19 cellular contexts compared by ENCODE assay signal in the genomic region with DNA sequence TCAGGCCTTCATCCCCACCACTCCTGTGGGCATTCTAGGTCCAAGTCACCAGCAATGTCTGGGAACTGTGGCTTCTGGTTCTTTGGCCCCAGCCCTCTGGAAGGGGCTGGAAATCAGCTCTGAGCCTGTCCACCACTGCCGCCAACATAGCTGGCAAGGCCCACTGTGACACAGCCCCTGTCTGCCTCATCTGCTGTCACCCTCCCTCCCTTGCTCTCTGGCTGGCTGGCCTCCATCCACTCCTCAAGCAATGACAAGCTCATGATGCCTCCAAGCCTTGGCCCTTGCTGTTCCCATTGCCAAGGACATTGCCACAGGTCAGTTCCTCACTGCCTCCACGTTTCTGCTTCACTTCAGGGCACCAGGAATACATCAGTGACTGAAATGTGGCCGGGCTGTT.
DNase-seq lines count a peak whose midpoint lies in the region; ATAC-seq, FAIRE-seq and TF ChIP-seq lines count a peak whose summit lies in the region.
"Had no signal": no experiment of that assay in that cellular context is flagged by ENCODE, and none has a peak within 500 bp of the region (broad histone marks: within the 10 kb centered on the region; RNA-seq: fewer than 3 reads in every experiment).

No MANE protein-coding gene starts in this region.

- POLR2A ChIA-PET in WTC11 (lab: Charles Lee), result no interaction called here

- H3K9me3 ChIP-seq in kidney (ENCODE audit: control insufficient read depth in 1 of 2, low read length in 2 of 2), result no peaks in the 10 kb centered on the region

- no peak overlapping the region for H3K4me3 ChIP-seq in kidney (ENCODE audit: low read length in 2 of 2)
- H3K4me3 ChIP-seq: GM23338 had no signal

- no peak overlapping the region for H3K27ac ChIP-seq in kidney (ENCODE audit: low read depth in 2 of 2, low read length in 2 of 2)
- H3K27ac ChIP-seq: 22Rv1 had no signal

- no peak for TF ChIP-seq POLR2A in GM12891 (IDR thresholded peaks at IDR 0.05; ENCODE audit: low read depth, low read length)

- H3K27ac Mint-ChIP-seq in WTC11, result 0 out of 2 replicates have a peak overlapping the region, but pooled peaks have one; percentile 64
- H3K27ac Mint-ChIP-seq: CD8-positive, alpha-beta T cell; GM23338; H9; IgD-negative memory B cell had no signal

- intact Hi-C loops in left cardiac atrium (cut with DNase I), result no loop called here
- intact Hi-C loops in posterior vena cava (cut with DNase I), result no loop called here
- intact Hi-C loops in kidney (cut with DNase I), result no loop called here

- CTCF ChIA-PET in WTC11 (lab: Charles Lee), result interaction anchor here (0.6 to 2.1 kb wide), 2 partner anchors 65 to 220 kb away, joined by 3 to 9 read pairs; no protein-coding TSS in a partner anchor

- ATAC-seq in WTC11 (no peak), left cardiac atrium (peak; percentile 53 to 95)
- ATAC-seq: CD8-positive, alpha-beta T cell; GM23338 had no signal

- H3K4me3 Mint-ChIP-seq in WTC11, result no peak overlapping the region
- H3K4me3 Mint-ChIP-seq: CD14-positive monocyte; CD8-positive, alpha-beta T cell; GM23338; H9; IgD-negative memory B cell had no signal

- no peaks in the 10 kb centered on the region for H3K4me1 ChIP-seq in kidney (ENCODE audit: control insufficient read depth in 1 of 2, insufficient read depth in 1 of 2, low read depth in 1 of 2, low read length in 2 of 2)

- H3K27me3 Mint-ChIP-seq in WTC11 (ENCODE audit: low read depth), result peaks cover 2% of the 10 kb centered on the region

- H3K36me3 ChIP-seq in kidney (ENCODE audit: control insufficient read depth in 1 of 2, insufficient read depth in 2 of 2, low read length in 2 of 2), result no peaks in the 10 kb centered on the region

- no peaks in the 10 kb centered on the region for H3K9me3 Mint-ChIP-seq in WTC11
- H3K9me3 Mint-ChIP-seq: CD8-positive, alpha-beta T cell; GM23338; H9 had no signal

- no peak for TF ChIP-seq CTCF in WTC11 (IDR thresholded peaks at IDR 0.05)
- TF ChIP-seq CTCF in kidney (IDR thresholded peaks at IDR 0.05; ENCODE audit: borderline replicate concordance, extremely low read depth, insufficient read depth), result no peak

- FAIRE-seq in kidney (lab: Jason Lieb, UNC), result no peak
- FAIRE-seq in GM12891 (lab: Jason Lieb, UNC), result no peak
- FAIRE-seq: D721Med, GM18507 had no signal

- no peaks in the 10 kb centered on the region for H3K36me3 Mint-ChIP-seq in WTC11
- H3K36me3 Mint-ChIP-seq: CD14-positive monocyte; CD8-positive, alpha-beta T cell; IgD-negative memory B cell had no signal

- no peak overlapping the region for H3K9ac ChIP-seq in kidney (ENCODE audit: low read length in 2 of 2)

- no peaks in the 10 kb centered on the region for H3K4me1 Mint-ChIP-seq in WTC11
- H3K4me1 Mint-ChIP-seq: H9 had no signal

- peak; percentile 34 for DNase-seq in DMS53 (lab: John Stamatoyannopoulos, UW)
- DNase-seq in DMS53 treated with DMSO at 0.1 percent for 48 hours (lab: John Stamatoyannopoulos, UW; ENCODE audit: unreplicated experiment), result no peak
- DNase-seq in WTC11 (ENCODE audit: low spot score), result no peak
- no peak for DNase-seq in left cardiac atrium
- DNase-seq in posterior vena cava (ENCODE audit: low spot score), result peak; percentile 35
- no peak for DNase-seq in SK-N-DZ (ENCODE audit: low spot score)
- no peak for DNase-seq in kidney
- no peak for DNase-seq in GM12891 (ENCODE audit: insufficient read length, low spot score)
- DNase-seq: CD8-positive, alpha-beta T cell; COR-L47; DMS153; GF-D8; H9 had no signal

TF ChIP-seq in WTC11, 78 proteins besides CTCF, POLR2A, EP300 and RAD21:
- TF ChIP-seq, protein P1, sequence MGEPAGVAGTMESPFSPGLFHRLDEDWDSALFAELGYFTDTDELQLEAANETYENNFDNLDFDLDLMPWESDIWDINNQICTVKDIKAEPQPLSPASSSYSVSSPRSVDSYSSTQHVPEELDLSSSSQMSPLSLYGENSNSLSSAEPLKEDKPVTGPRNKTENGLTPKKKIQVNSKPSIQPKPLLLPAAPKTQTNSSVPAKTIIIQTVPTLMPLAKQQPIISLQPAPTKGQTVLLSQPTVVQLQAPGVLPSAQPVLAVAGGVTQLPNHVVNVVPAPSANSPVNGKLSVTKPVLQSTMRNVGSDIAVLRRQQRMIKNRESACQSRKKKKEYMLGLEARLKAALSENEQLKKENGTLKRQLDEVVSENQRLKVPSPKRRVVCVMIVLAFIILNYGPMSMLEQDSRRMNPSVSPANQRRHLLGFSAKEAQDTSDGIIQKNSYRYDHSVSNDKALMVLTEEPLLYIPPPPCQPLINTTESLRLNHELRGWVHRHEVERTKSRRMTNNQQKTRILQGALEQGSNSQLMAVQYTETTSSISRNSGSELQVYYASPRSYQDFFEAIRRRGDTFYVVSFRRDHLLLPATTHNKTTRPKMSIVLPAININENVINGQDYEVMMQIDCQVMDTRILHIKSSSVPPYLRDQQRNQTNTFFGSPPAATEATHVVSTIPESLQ (CRISPR knock-in tag; IDR thresholded peaks at IDR 0.05), result no peak
- TF ChIP-seq OVOL2 (CRISPR knock-in tag; IDR thresholded peaks at IDR 0.05; ENCODE audit: borderline replicate concordance), result no peak
- no peak for TF ChIP-seq NFYB (CRISPR knock-in tag; conservative IDR thresholded peaks at IDR 0.05; ENCODE audit: low read depth)

TF ChIP-seq in GM12891, 5 proteins besides CTCF, POLR2A, EP300 and RAD21:
- TF ChIP-seq POU2F2 (IDR thresholded peaks at IDR 0.05; ENCODE audit: low read depth, low read length) (no peak), TAF1 (IDR thresholded peaks at IDR 0.05; ENCODE audit: low read depth, low read length) (no peak)

Comparison
In these comparisons a context has a peak if more than half of its experiments do, and no peak if none do; other contexts are left out.
1. DNase-seq: peak in DMS53 (single experiment) and posterior vena cava (single experiment); none in DMS53 treated with DMSO at 0.1 percent for 48 hours (single experiment), WTC11 (single experiment), left cardiac atrium (single experiment), SK-N-DZ (single experiment), kidney (single experiment) and GM12891 (single experiment).